In genomic region chr19:40776364-40776763, GRCh38 we compare ENCODE assay signal across 9 cellular contexts. TPM values are rescaled to one million over a fixed set of nuclear protein-coding genes. Genes with fewer than 3 reads are reported as not detected.
DNase-seq lines count a peak whose midpoint lies in the region; ATAC-seq and TF ChIP-seq lines count a peak whose summit lies in the region.
"Had no signal": no experiment of that assay in that cellular context is flagged by ENCODE, and none has a peak within 500 bp of the region (broad histone marks: within the 10 kb centered on the region; RNA-seq: fewer than 3 reads in every experiment).

No MANE protein-coding gene starts in this region.

- H3K4me3 Mint-ChIP-seq in IgD-negative memory B cell = peak overlapping the region in 3 of 4 donors; percentile 93 to 99 (median 95)
- peak overlapping the region; percentile 55 to 97 (median 93) for H3K4me3 Mint-ChIP-seq in brain
- H3K4me3 Mint-ChIP-seq in natural killer cell = peak overlapping the region; percentile 97

- H3K27me3 Mint-ChIP-seq in IgD-negative memory B cell (no peaks in the 10 kb centered on the region), brain (peaks cover 11% of the 10 kb centered on the region), natural killer cell (ENCODE audit: low read depth in 2 of 2) (no peaks in the 10 kb centered on the region)

- H3K9me3 Mint-ChIP-seq in IgD-negative memory B cell (no peaks in the 10 kb centered on the region), brain (no peaks in the 10 kb centered on the region), natural killer cell (no peaks in the 10 kb centered on the region)

- DNase-seq in A673 (ENCODE audit: low spot score) = no peak
- DNase-seq in natural killer cell = no peak
- no peak for DNase-seq in anterior cingulate cortex (lab: John Stamatoyannopoulos, UW)
- no peak for DNase-seq in suprapubic skin (ENCODE audit: low spot score in 2 of 2)
- no peak for DNase-seq in DMS153 (lab: John Stamatoyannopoulos, UW)
- DNase-seq in A172 (ENCODE audit: low spot score) = no peak

- H3K36me3 ChIP-seq in A673 (ENCODE audit: insufficient read depth, low read length, poor library complexity, severe bottlenecking) (no peaks in the 10 kb centered on the region), suprapubic skin (no peaks in the 10 kb centered on the region)

- BruUV-seq in A673 (replicated peaks; lab: Mats Ljungman, UMichigan) = no TSS peak

- no peak for TF ChIP-seq CTCF in A673 (conservative IDR thresholded peaks at IDR 0.05; ENCODE audit: low read depth, low read length)
- TF ChIP-seq CTCF in brain (conservative IDR thresholded peaks at IDR 0.05) = no peak
- TF ChIP-seq CTCF in natural killer cell (IDR thresholded peaks at IDR 0.05) = no peak
- no peak for TF ChIP-seq CTCF in suprapubic skin (IDR thresholded peaks at IDR 0.05)

- H3K27me3 ChIP-seq in A673 (replicated peaks; ENCODE audit: insufficient read depth, low read depth, low read length, poor library complexity) (no peaks in the 10 kb centered on the region), suprapubic skin (no peaks in the 10 kb centered on the region)

- H3K4me3 ChIP-seq in A673 (ENCODE audit: low read depth, low read length, poor library complexity, severe bottlenecking) = no peak overlapping the region
- no peak overlapping the region for H3K4me3 ChIP-seq in suprapubic skin

- H3K9me3 ChIP-seq in A673 (ENCODE audit: low read depth, low read length, poor library complexity, severe bottlenecking) (no peaks in the 10 kb centered on the region), suprapubic skin (no peaks in the 10 kb centered on the region)

- intact Hi-C loops in A673 (cut with micrococcal nuclease; ENCODE audit: unreplicated experiment) (no loop called here), natural killer cell (cut with micrococcal nuclease) (loop anchor here (5.0 to 10.0 kb wide), 3 partner anchors 41 to 312 kb away; partner anchors contain the start of genes BLVRB and SPTBN4)

- TF ChIP-seq POLR2A in suprapubic skin (IDR thresholded peaks at IDR 0.05) = no peak

- H3K27ac Mint-ChIP-seq in IgD-negative memory B cell (peak overlapping the region; percentile 98 to 100 (median 100)), brain (peak overlapping the region; percentile 96 to 100 (median 99)), natural killer cell (peak overlapping the region; percentile 95 to 96)

- 88% methylated on average over 7 of the region's 7 CpGs for WGBS in suprapubic skin

- peak overlapping the region; percentile 100 for H3K27ac ChIP-seq in A673 (ENCODE audit: low read depth, low read length, poor library complexity, severe bottlenecking)
- H3K27ac ChIP-seq in suprapubic skin = no peak overlapping the region

- H3K4me1 ChIP-seq in A673 (ENCODE audit: insufficient read depth, low read length, poor library complexity, severe bottlenecking) (peaks cover 12% of the 10 kb centered on the region), suprapubic skin (peaks cover 18% of the 10 kb centered on the region)

- POLR2A ChIA-PET in A673 (lab: Charles Lee; ENCODE audit: low non-redundant PET) = no interaction called here

- TF ChIP-seq EP300 in suprapubic skin (IDR thresholded peaks at IDR 0.05) = no peak

- peaks cover 24 to 37% (median 36%) of the 10 kb centered on the region in 3 donors for H3K4me1 Mint-ChIP-seq in IgD-negative memory B cell
- peaks cover 33% of the 10 kb centered on the region for H3K4me1 Mint-ChIP-seq in brain
- H3K4me1 Mint-ChIP-seq in natural killer cell = peaks cover 37 to 44% of the 10 kb centered on the region in 2 donors

- H3K36me3 Mint-ChIP-seq in IgD-negative memory B cell (peaks cover 7% of the 10 kb centered on the region), brain (peaks cover 5% of the 10 kb centered on the region), natural killer cell (no peaks in the 10 kb centered on the region)

- ATAC-seq in natural killer cell = no peak

- CTCF ChIA-PET in A673 (lab: Charles Lee) = interaction anchor here (0.6 to 2.7 kb wide), 2 partner anchors 17 to 30 kb away, joined by 7 to 17 read pairs; no protein-coding TSS in a partner anchor

RNA-seq across cellular contexts. Expression of gene MIA, which starts 1.0 kb away (rescaled TPM):
- 0.75 and 0.85 TPM in 2 replicates for total RNA-seq in A673 (2021)
- polyA plus RNA-seq in IgD-negative memory B cell = not detected
- polyA plus RNA-seq in brain (ENCODE audit: insufficient read depth, low read depth, low replicate concordance) = not detected
- not detected for total RNA-seq in natural killer cell
- 10 to 100 TPM in 2 of 4 donors, 1 to 10 TPM in 2; 4.8 to 15.1 (median 9.9) TPM for total RNA-seq in suprapubic skin
- total RNA-seq in A172 (2014; rRNA removed; shearing (Covaris generic)) = not detected in 2 replicates
- total RNA-seq: epithelial cell of proximal tubule had no signal

RNA-seq across cellular contexts. Expression of gene RAB4B, which starts 1.7 kb away (rescaled TPM):
- total RNA-seq in A673 (2021) (9.1 and 14.6 TPM in 2 replicates), natural killer cell (10 to 100 TPM; 97.8 to 99.8 (median 98.6) TPM), suprapubic skin (10 to 100 TPM; 12.4 to 20.7 (median 17.0) TPM)
- polyA plus RNA-seq in IgD-negative memory B cell (141 TPM), brain (ENCODE audit: insufficient read depth, low read depth, low replicate concordance) (98.9 TPM)
- 10.3 and 19.9 TPM in 2 replicates for total RNA-seq in A172 (2014; rRNA removed; shearing (Covaris generic))

RNA-seq across cellular contexts. Expression of gene EGLN2, which starts 22.6 kb away (rescaled TPM):
- 105 and 113 TPM in 2 replicates for total RNA-seq in A673 (2021)
- 181 TPM for polyA plus RNA-seq in IgD-negative memory B cell
- 59.2 TPM for polyA plus RNA-seq in brain (ENCODE audit: insufficient read depth, low read depth, low replicate concordance)
- 100 to 1,000 TPM; 104 to 156 (median 151) TPM for total RNA-seq in natural killer cell
- 10 to 100 TPM; 31.5 to 51.2 (median 37.6) TPM for total RNA-seq in suprapubic skin
- 80.0 and 123 TPM in 2 replicates for total RNA-seq in A172 (2014; rRNA removed; shearing (Covaris generic))

RNA-seq across cellular contexts. Expression of gene SNRPA, which starts 25.4 kb away (rescaled TPM):
- 167 and 179 TPM in 2 replicates for total RNA-seq in A673 (2021)
- 96.4 TPM for polyA plus RNA-seq in IgD-negative memory B cell
- polyA plus RNA-seq in brain (ENCODE audit: insufficient read depth, low read depth, low replicate concordance) = 96.2 TPM
- 10 to 100 TPM; 56.2 to 65.9 (median 60.9) TPM for total RNA-seq in natural killer cell
- total RNA-seq in suprapubic skin = 10 to 100 TPM; 49.6 to 52.2 (median 51.0) TPM
- total RNA-seq in A172 (2014; rRNA removed; shearing (Covaris generic)) = 64.7 and 87.9 TPM in 2 replicates

RNA-seq across cellular contexts. Expression of gene ACTMAP, which starts 26.1 kb away (rescaled TPM):
- total RNA-seq in A673 (2021) (17.1 and 20.8 TPM in 2 replicates), natural killer cell (1 to 10 TPM; 5.9 to 9.6 (median 8.2) TPM), suprapubic skin (1 to 10 TPM; 3.8 to 9.9 (median 5.4) TPM)
- polyA plus RNA-seq in IgD-negative memory B cell (4.9 TPM), brain (ENCODE audit: insufficient read depth, low read depth, low replicate concordance) (20.5 TPM)
- 0.62 and 1.7 TPM in 2 replicates for total RNA-seq in A172 (2014; rRNA removed; shearing (Covaris generic))
